Comparison of ENCODE assay signal across 1 cellular context in the genomic region with DNA sequence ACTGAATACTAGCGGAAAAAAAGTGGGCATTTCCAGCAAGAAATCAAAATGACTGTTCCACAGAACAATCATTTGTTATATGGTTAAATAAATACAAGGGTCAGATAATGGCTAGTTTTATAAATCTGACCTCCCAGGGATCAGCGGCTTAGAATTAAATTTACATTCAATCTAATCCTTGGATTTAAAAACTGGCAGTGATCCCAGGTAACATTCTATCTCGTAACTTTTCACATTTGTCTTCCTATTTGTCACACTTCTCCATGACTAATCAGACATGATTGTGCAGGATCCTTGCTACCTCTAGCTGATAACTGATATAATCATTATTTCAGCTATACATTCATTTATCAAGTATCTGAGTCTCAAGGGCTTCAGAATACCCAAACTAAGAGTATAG.
TF ChIP-seq lines count a peak whose summit lies in the region.

No MANE protein-coding gene starts in this region.

TF ChIP-seq in IMR-90, 13 proteins besides CTCF, POLR2A, EP300 and RAD21:
- TF ChIP-seq FOS (IDR thresholded peaks at IDR 0.05; ENCODE audit: low read depth, low read length) (no peak), MAZ (IDR thresholded peaks at IDR 0.05; ENCODE audit: borderline replicate concordance, low read depth, low read length) (no peak), BHLHE40 (IDR thresholded peaks at IDR 0.05; ENCODE audit: low read depth, low read length) (no peak), RFX5 (IDR thresholded peaks at IDR 0.05; ENCODE audit: low read depth, low read length) (no peak), MAFK (IDR thresholded peaks at IDR 0.05; ENCODE audit: low read depth, low read length) (no peak), NFE2L2 (IDR thresholded peaks at IDR 0.05; ENCODE audit: low read depth, low read length) (no peak), RCOR1 (IDR thresholded peaks at IDR 0.05; ENCODE audit: insufficient replicate concordance, low read length) (no peak), CEBPB (IDR thresholded peaks at IDR 0.05; ENCODE audit: low read depth, low read length) (no peak), CHD1 (IDR thresholded peaks at IDR 0.05; ENCODE audit: low read depth, low read length) (no peak), MXI1 (IDR thresholded peaks at IDR 0.05; ENCODE audit: borderline replicate concordance, low read depth, low read length) (no peak), SMC3 (IDR thresholded peaks at IDR 0.05; ENCODE audit: low read depth, low read length) (no peak)
- TF ChIP-seq, protein P1, sequence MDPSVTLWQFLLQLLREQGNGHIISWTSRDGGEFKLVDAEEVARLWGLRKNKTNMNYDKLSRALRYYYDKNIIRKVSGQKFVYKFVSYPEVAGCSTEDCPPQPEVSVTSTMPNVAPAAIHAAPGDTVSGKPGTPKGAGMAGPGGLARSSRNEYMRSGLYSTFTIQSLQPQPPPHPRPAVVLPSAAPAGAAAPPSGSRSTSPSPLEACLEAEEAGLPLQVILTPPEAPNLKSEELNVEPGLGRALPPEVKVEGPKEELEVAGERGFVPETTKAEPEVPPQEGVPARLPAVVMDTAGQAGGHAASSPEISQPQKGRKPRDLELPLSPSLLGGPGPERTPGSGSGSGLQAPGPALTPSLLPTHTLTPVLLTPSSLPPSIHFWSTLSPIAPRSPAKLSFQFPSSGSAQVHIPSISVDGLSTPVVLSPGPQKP (IDR thresholded peaks at IDR 0.05; ENCODE audit: borderline replicate concordance, low read depth, low read length), result no peak
- TF ChIP-seq, protein P2, sequence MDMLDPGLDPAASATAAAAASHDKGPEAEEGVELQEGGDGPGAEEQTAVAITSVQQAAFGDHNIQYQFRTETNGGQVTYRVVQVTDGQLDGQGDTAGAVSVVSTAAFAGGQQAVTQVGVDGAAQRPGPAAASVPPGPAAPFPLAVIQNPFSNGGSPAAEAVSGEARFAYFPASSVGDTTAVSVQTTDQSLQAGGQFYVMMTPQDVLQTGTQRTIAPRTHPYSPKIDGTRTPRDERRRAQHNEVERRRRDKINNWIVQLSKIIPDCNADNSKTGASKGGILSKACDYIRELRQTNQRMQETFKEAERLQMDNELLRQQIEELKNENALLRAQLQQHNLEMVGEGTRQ (IDR thresholded peaks at IDR 0.05; ENCODE audit: low read depth, low read length), result no peak
